ENCODE assay signal across 2 cellular contexts in genomic region chr14:21379338-21379737, GRCh38.
TF ChIP-seq lines count a peak whose summit lies in the region.

No MANE protein-coding gene starts in this region.

TF ChIP-seq in HepG2, 621 proteins besides CTCF, POLR2A, EP300 and RAD21:
- no peak for TF ChIP-seq SMYD3 (CRISPR knock-in tag; IDR thresholded peaks at IDR 0.05)
- TF ChIP-seq MAFF (IDR thresholded peaks at IDR 0.05; ENCODE audit: low read depth, low read length): peak; percentile 99
- TF ChIP-seq ELF3 (CRISPR knock-in tag; IDR thresholded peaks at IDR 0.05): no peak
- TF ChIP-seq CAMTA2 (CRISPR knock-in tag; IDR thresholded peaks at IDR 0.05; ENCODE audit: borderline replicate concordance): no peak
- no peak for TF ChIP-seq HNF1B (CRISPR knock-in tag; IDR thresholded peaks at IDR 0.05)
- peak; percentile 98 to 99 for TF ChIP-seq MAFK (conservative IDR thresholded peaks at IDR 0.05 in 1 of 2, IDR thresholded peaks at IDR 0.05 in 1 of 2; ENCODE audit: low read length in 2 of 2)

TF ChIP-seq in GM12878, 131 proteins besides CTCF, POLR2A, EP300 and RAD21:
- TF ChIP-seq, protein P1, sequence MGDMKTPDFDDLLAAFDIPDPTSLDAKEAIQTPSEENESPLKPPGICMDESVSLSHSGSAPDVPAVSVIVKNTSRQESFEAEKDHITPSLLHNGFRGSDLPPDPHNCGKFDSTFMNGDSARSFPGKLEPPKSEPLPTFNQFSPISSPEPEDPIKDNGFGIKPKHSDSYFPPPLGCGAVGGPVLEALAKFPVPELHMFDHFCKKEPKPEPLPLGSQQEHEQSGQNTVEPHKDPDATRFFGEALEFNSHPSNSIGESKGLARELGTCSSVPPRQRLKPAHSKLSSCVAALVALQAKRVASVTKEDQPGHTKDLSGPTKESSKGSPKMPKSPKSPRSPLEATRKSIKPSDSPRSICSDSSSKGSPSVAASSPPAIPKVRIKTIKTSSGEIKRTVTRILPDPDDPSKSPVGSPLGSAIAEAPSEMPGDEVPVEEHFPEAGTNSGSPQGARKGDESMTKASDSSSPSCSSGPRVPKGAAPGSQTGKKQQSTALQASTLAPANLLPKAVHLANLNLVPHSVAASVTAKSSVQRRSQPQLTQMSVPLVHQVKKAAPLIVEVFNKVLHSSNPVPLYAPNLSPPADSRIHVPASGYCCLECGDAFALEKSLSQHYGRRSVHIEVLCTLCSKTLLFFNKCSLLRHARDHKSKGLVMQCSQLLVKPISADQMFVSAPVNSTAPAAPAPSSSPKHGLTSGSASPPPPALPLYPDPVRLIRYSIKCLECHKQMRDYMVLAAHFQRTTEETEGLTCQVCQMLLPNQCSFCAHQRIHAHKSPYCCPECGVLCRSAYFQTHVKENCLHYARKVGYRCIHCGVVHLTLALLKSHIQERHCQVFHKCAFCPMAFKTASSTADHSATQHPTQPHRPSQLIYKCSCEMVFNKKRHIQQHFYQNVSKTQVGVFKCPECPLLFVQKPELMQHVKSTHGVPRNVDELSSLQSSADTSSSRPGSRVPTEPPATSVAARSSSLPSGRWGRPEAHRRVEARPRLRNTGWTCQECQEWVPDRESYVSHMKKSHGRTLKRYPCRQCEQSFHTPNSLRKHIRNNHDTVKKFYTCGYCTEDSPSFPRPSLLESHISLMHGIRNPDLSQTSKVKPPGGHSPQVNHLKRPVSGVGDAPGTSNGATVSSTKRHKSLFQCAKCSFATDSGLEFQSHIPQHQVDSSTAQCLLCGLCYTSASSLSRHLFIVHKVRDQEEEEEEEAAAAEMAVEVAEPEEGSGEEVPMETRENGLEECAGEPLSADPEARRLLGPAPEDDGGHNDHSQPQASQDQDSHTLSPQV (IDR thresholded peaks at IDR 0.05): no peak
- no peak for TF ChIP-seq NR2C1 (IDR thresholded peaks at IDR 0.05)
- no peak for TF ChIP-seq HCFC1 (IDR thresholded peaks at IDR 0.05; ENCODE audit: low read length)
- TF ChIP-seq BCLAF1 (IDR thresholded peaks at IDR 0.05): no peak
- no peak for TF ChIP-seq SPI1 (IDR thresholded peaks at IDR 0.05; ENCODE audit: borderline replicate concordance, insufficient read depth, low read depth, low read length)
- no peak for TF ChIP-seq RCOR1 (conservative IDR thresholded peaks at IDR 0.05; ENCODE audit: low read depth, low read length)
- TF ChIP-seq NFXL1 (IDR thresholded peaks at IDR 0.05; ENCODE audit: borderline replicate concordance): no peak
- no peak for TF ChIP-seq SMC3 (IDR thresholded peaks at IDR 0.05; ENCODE audit: borderline replicate concordance, low read length)
- TF ChIP-seq CBX5 (IDR thresholded peaks at IDR 0.05; ENCODE audit: low read depth): no peak
- TF ChIP-seq BMI1 (IDR thresholded peaks at IDR 0.05; ENCODE audit: borderline replicate concordance): no peak
- no peak for TF ChIP-seq MEF2A (IDR thresholded peaks at IDR 0.05; ENCODE audit: insufficient read depth, low read depth, low read length)
- TF ChIP-seq USF2 (IDR thresholded peaks at IDR 0.05; ENCODE audit: borderline replicate concordance, low read depth, low read length): no peak
- no peak for TF ChIP-seq CEBPB (IDR thresholded peaks at IDR 0.05; ENCODE audit: borderline replicate concordance in 1 of 2, low read depth in 2 of 2, low read length in 2 of 2)
- TF ChIP-seq TAF1 (IDR thresholded peaks at IDR 0.05; ENCODE audit: borderline replicate concordance, low read depth, low read length): no peak
- TF ChIP-seq SREBF2 (IDR thresholded peaks at IDR 0.05; ENCODE audit: low read length): no peak
- TF ChIP-seq ZNF24 (IDR thresholded peaks at IDR 0.05): no peak
- TF ChIP-seq USF1 (IDR thresholded peaks at IDR 0.05; ENCODE audit: borderline replicate concordance, extremely low read length, insufficient read depth, low read depth, low read length): no peak
- no peak for TF ChIP-seq STAT3 (IDR thresholded peaks at IDR 0.05; ENCODE audit: low read depth, low read length)
- no peak for TF ChIP-seq RUNX3 (IDR thresholded peaks at IDR 0.05; ENCODE audit: low read length)
